In genomic region chr17:27576429-27577123, GRCh38 we compare ENCODE assay signal across 1 cellular context.
TF ChIP-seq lines count a peak whose summit lies in the region.

No MANE protein-coding gene starts in this region.

TF ChIP-seq in HepG2, 621 proteins besides CTCF, POLR2A, EP300 and RAD21 (continued from another document):
- no peak for TF ChIP-seq ZNF337 (CRISPR knock-in tag; IDR thresholded peaks at IDR 0.05; ENCODE audit: borderline replicate concordance, low read depth)
- TF ChIP-seq NR2F6 (IDR thresholded peaks at IDR 0.05) = 0 out of 2 replicates have a peak, but pooled peaks have one; percentile 19
- no peak for TF ChIP-seq NR2F6 (CRISPR knock-in tag; IDR thresholded peaks at IDR 0.05)
- TF ChIP-seq SMAD3 (CRISPR knock-in tag; IDR thresholded peaks at IDR 0.05) = no peak
- no peak for TF ChIP-seq PRDM10 (CRISPR knock-in tag; IDR thresholded peaks at IDR 0.05; ENCODE audit: low read depth)
- TF ChIP-seq SMAD1 (CRISPR knock-in tag; IDR thresholded peaks at IDR 0.05; ENCODE audit: borderline replicate concordance, low read depth) = no peak
- no peak for TF ChIP-seq SYNCRIP (IDR thresholded peaks at IDR 0.05; ENCODE audit: insufficient read depth, low read depth, low read length)
- peak; percentile 66 for TF ChIP-seq CEBPB (IDR thresholded peaks at IDR 0.05; ENCODE audit: borderline replicate concordance, low read depth, low read length)
- no peak for TF ChIP-seq RBM39 (IDR thresholded peaks at IDR 0.05; ENCODE audit: low read depth, low read length, poor library complexity, severe bottlenecking)
- no peak for TF ChIP-seq ZBTB42 (CRISPR knock-in tag; IDR thresholded peaks at IDR 0.05)
- TF ChIP-seq ZNF724P (CRISPR knock-in tag; IDR thresholded peaks at IDR 0.05; ENCODE audit: borderline replicate concordance) = no peak
- no peak for TF ChIP-seq MEIS2 (CRISPR knock-in tag; IDR thresholded peaks at IDR 0.05)
